In genomic region chr10:103395754-103396066, GRCh38 we compare ENCODE assay signal across 8 cellular contexts. TPM values are rescaled to one million over a fixed set of nuclear protein-coding genes. Genes with fewer than 3 reads are reported as not detected.
DNase-seq lines count a peak whose midpoint lies in the region; ATAC-seq, FAIRE-seq and TF ChIP-seq lines count a peak whose summit lies in the region.

No MANE protein-coding gene starts in this region.

- peak overlapping the region; percentile 94 for H3K27ac ChIP-seq in C4-2B
- peak overlapping the region; percentile 87 for H3K27ac ChIP-seq in angular gyrus (ENCODE audit: low read depth, low read length)
- peak overlapping the region; percentile 76 to 79 for H3K27ac ChIP-seq in kidney (ENCODE audit: low read depth in 2 of 2, low read length in 2 of 2)
- peak overlapping the region; percentile 92 for H3K27ac ChIP-seq in subcutaneous abdominal adipose tissue (ENCODE audit: low read depth, low read length)

- no peak for ATAC-seq in GM21360 (IDR thresholded peaks at IDR 0.05; ENCODE audit: unreplicated experiment)
- no peak for ATAC-seq in HG03108 (IDR thresholded peaks at IDR 0.05; ENCODE audit: unreplicated experiment)
- ATAC-seq in HG03520 (IDR thresholded peaks at IDR 0.05; ENCODE audit: unreplicated experiment) = no peak

- intact Hi-C loops in kidney (cut with DNase I) = no loop called here

- H3K9ac ChIP-seq in kidney (ENCODE audit: low read length in 2 of 2) = peak overlapping the region; percentile 94 to 96
- H3K9ac ChIP-seq in subcutaneous abdominal adipose tissue (ENCODE audit: low read length in 5 of 5) = peak overlapping the region; percentile 88 to 97 (median 94)

- FAIRE-seq in kidney (lab: Jason Lieb, UNC) = no peak

- no peak for TF ChIP-seq CTCF in C4-2B (conservative IDR thresholded peaks at IDR 0.05)
- TF ChIP-seq CTCF in kidney (IDR thresholded peaks at IDR 0.05; ENCODE audit: borderline replicate concordance, extremely low read depth, insufficient read depth) = no peak

- H3K9me3 ChIP-seq in kidney (ENCODE audit: control insufficient read depth in 1 of 2, low read length in 2 of 2) = no peaks in the 10 kb centered on the region
- no peaks in the 10 kb centered on the region for H3K9me3 ChIP-seq in subcutaneous abdominal adipose tissue (ENCODE audit: control insufficient read depth in 5 of 5, low read length in 5 of 5)

- H3K4me1 ChIP-seq in kidney (ENCODE audit: control insufficient read depth in 1 of 2, insufficient read depth in 1 of 2, low read depth in 1 of 2, low read length in 2 of 2) (peaks cover 0 to 7% of the 10 kb centered on the region in 2 donors), subcutaneous abdominal adipose tissue (ENCODE audit: control insufficient read depth in 5 of 5, insufficient read depth in 5 of 5, low read length in 5 of 5) (peaks cover 5 to 36% (median 34%) of the 10 kb centered on the region in 5 donors)

- DNase-seq in HK-2 (ENCODE audit: unreplicated experiment) (peak; percentile 25), kidney (no peak)

- H3K4me3 ChIP-seq in kidney (ENCODE audit: low read length in 2 of 2) (peak overlapping the region; percentile 96 to 99), subcutaneous abdominal adipose tissue (ENCODE audit: low read depth in 1 of 5, low read length in 5 of 5) (peak overlapping the region; percentile 86 to 99 (median 96))

- H3K36me3 ChIP-seq in kidney (ENCODE audit: control insufficient read depth in 1 of 2, insufficient read depth in 2 of 2, low read length in 2 of 2) (peaks cover 5 to 28% of the 10 kb centered on the region in 2 donors), subcutaneous abdominal adipose tissue (ENCODE audit: control insufficient read depth in 5 of 5, insufficient read depth in 5 of 5, low read length in 5 of 5) (peaks cover 15 to 45% (median 27%) of the 10 kb centered on the region in 5 donors)

- H3K27me3 ChIP-seq in subcutaneous abdominal adipose tissue (ENCODE audit: control insufficient read depth in 5 of 5, insufficient read depth in 4 of 5, low read length in 5 of 5) = no peaks in the 10 kb centered on the region

RNA-seq across cellular contexts. Expression of gene ATP5MK, which starts 0.6 kb away (rescaled TPM):
- 265 TPM for total RNA-seq in kidney
- polyA plus RNA-seq in kidney (ENCODE audit: insufficient read depth, low read depth, low replicate concordance) = 1,143 TPM

RNA-seq across cellular contexts. Expression of gene PDCD11, which starts 0.7 kb away (rescaled TPM):
- 24.9 TPM for total RNA-seq in kidney
- polyA plus RNA-seq in kidney (ENCODE audit: insufficient read depth, low read depth, low replicate concordance) = 8.7 TPM

RNA-seq across cellular contexts. Expression of gene TAF5, which starts 27.9 kb away (rescaled TPM):
- total RNA-seq in kidney = 2.5 TPM
- polyA plus RNA-seq in kidney (ENCODE audit: insufficient read depth, low read depth, low replicate concordance) = 1.5 TPM

RNA-seq across cellular contexts. Expression of gene PCGF6, which starts 44.8 kb away (rescaled TPM):
- 6.3 TPM for total RNA-seq in kidney
- polyA plus RNA-seq in kidney (ENCODE audit: insufficient read depth, low read depth, low replicate concordance) = 3.0 TPM

RNA-seq across cellular contexts. Expression of gene CALHM2, which starts 56.5 kb away (rescaled TPM):
- total RNA-seq in kidney = 26.0 TPM
- polyA plus RNA-seq in kidney (ENCODE audit: insufficient read depth, low read depth, low replicate concordance) = 8.0 TPM
